1 cellular context compared by ENCODE assay signal in the genomic region with DNA sequence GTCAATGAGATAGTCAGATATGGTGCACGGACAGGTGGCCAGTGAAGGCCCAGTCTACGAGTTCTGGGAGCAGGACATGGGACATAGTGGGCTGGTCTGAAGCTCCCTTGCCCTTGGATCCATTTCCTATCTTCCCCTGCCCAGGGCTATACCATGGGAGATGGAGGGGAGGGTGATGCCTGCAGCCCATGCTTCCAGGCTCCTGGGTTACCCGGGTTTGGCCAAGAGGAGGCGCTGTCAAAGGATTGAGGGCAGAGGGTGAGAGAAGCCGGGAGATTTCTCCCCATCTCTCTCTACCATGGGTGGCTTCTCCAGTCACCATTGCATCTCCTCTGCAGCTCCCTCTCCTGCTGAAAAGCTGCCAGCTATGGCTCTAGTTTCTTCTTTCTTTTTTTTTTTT.
TF ChIP-seq lines count a peak whose summit lies in the region.

No MANE protein-coding gene starts in this region.

TF ChIP-seq in K562, 482 proteins besides CTCF, POLR2A, EP300 and RAD21:
- TF ChIP-seq RBM17 (IDR thresholded peaks at IDR 0.05; ENCODE audit: borderline replicate concordance, low read depth, low read length) = no peak
- TF ChIP-seq, protein P1, sequence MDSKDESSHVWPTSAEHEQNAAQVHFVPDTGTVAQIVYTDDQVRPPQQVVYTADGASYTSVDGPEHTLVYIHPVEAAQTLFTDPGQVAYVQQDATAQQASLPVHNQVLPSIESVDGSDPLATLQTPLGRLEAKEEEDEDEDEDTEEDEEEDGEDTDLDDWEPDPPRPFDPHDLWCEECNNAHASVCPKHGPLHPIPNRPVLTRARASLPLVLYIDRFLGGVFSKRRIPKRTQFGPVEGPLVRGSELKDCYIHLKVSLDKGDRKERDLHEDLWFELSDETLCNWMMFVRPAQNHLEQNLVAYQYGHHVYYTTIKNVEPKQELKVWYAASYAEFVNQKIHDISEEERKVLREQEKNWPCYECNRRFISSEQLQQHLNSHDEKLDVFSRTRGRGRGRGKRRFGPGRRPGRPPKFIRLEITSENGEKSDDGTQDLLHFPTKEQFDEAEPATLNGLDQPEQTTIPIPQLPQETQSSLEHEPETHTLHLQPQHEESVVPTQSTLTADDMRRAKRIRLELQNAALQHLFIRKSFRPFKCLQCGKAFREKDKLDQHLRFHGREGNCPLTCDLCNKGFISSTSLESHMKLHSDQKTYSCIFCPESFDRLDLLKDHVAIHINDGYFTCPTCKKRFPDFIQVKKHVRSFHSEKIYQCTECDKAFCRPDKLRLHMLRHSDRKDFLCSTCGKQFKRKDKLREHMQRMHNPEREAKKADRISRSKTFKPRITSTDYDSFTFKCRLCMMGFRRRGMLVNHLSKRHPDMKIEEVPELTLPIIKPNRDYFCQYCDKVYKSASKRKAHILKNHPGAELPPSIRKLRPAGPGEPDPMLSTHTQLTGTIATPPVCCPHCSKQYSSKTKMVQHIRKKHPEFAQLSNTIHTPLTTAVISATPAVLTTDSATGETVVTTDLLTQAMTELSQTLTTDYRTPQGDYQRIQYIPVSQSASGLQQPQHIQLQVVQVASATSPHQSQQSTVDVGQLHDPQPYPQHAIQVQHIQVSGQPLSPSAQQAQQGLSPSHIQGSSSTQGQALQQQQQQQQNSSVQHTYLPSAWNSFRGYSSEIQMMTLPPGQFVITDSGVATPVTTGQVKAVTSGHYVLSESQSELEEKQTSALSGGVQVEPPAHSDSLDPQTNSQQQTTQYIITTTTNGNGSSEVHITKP (IDR thresholded peaks at IDR 0.05; ENCODE audit: partially characterized antibody) = peak; percentile 66
- TF ChIP-seq ZNF384 (IDR thresholded peaks at IDR 0.05; ENCODE audit: low read depth, low read length) = 0 out of 2 replicates have a peak, but pooled peaks have one; percentile 30
TF ChIP-seq in K562: peak in this region for 2.
